Comparison of ENCODE assay signal across 18 cellular contexts in genomic region chr17:65407017-65407416, GRCh38.
DNase-seq lines count a peak whose midpoint lies in the region; ATAC-seq, FAIRE-seq and TF ChIP-seq lines count a peak whose summit lies in the region.
"Had no signal": no experiment of that assay in that cellular context is flagged by ENCODE, and none has a peak within 500 bp of the region (broad histone marks: within the 10 kb centered on the region; RNA-seq: fewer than 3 reads in every experiment).

No MANE protein-coding gene starts in this region.

- H3K4me1 ChIP-seq in HepG2 (ENCODE audit: insufficient read depth, low read length): no peaks in the 10 kb centered on the region
- no peaks in the 10 kb centered on the region for H3K4me1 ChIP-seq in right lobe of liver
- H3K4me1 ChIP-seq: Peyer's patch had no signal

- H4K20me1 ChIP-seq in HepG2 (ENCODE audit: insufficient read depth, low read length): no peaks in the 10 kb centered on the region

- TF ChIP-seq RAD21 in HepG2 (CRISPR knock-in tag; IDR thresholded peaks at IDR 0.05): no peak

- no peak for TF ChIP-seq CTCF in HepG2 (CRISPR knock-in tag; IDR thresholded peaks at IDR 0.05)
- TF ChIP-seq CTCF in right lobe of liver (IDR thresholded peaks at IDR 0.05): no peak
- no peak for TF ChIP-seq CTCF in foreskin fibroblast (IDR thresholded peaks at IDR 0.05; ENCODE audit: low read depth, low read length)

- no peak overlapping the region for H3K4me2 ChIP-seq in HepG2 (ENCODE audit: low read depth, low read length)

- DNase-seq in HepG2 (ENCODE audit: low spot score): no peak
- DNase-seq in right lobe of liver: no peak
- DNase-seq in amniotic epithelial cell (ENCODE audit: low read depth): peak; percentile 71
- DNase-seq in foreskin fibroblast: peak; percentile 45 to 74
- DNase-seq in HK-2 (ENCODE audit: unreplicated experiment): no peak
- no peak for DNase-seq in NCI-H2029 (lab: John Stamatoyannopoulos, UW)
- no peak for DNase-seq in activated CD8-positive, alpha-beta memory T cell treated with anti-CD3 and anti-CD28 coated beads, Interleukin-2, amount 10 ng/mL, durations not matched to agents 7 days and 5 days
- DNase-seq: CD4-positive, CD25-positive, alpha-beta regulatory T cell; EL; H7; NCI-H1048; NCI-H146; NCI-H2081 treated with DMSO at 0.1 percent for 48 hours; NCI-H510A treated with DMSO at 0.1 percent for 48 hours; Peyer's patch had no signal

- TF ChIP-seq POLR2A in HepG2 (IDR thresholded peaks at IDR 0.05; ENCODE audit: insufficient read depth in 1 of 2, low read depth in 2 of 2, low read length in 2 of 2) (no peak), right lobe of liver (IDR thresholded peaks at IDR 0.05) (no peak)

- H3K4me1 Mint-ChIP-seq in activated CD8-positive, alpha-beta memory T cell treated with anti-CD3 and anti-CD28 coated beads, Interleukin-2, amount 10 ng/mL, durations not matched to agents 7 days and 5 days: no peaks in the 10 kb centered on the region
- H3K4me1 Mint-ChIP-seq: B cell; CD4-positive, CD25-positive, alpha-beta regulatory T cell had no signal

- H3K4me3 Mint-ChIP-seq in activated CD8-positive, alpha-beta memory T cell treated with anti-CD3 and anti-CD28 coated beads, Interleukin-2, amount 10 ng/mL, durations not matched to agents 7 days and 5 days: no peak overlapping the region
- H3K4me3 Mint-ChIP-seq: B cell; CD4-positive, CD25-positive, alpha-beta regulatory T cell had no signal

- H3K9me3 Mint-ChIP-seq in activated CD8-positive, alpha-beta memory T cell treated with anti-CD3 and anti-CD28 coated beads, Interleukin-2, amount 10 ng/mL, durations not matched to agents 7 days and 5 days (ENCODE audit: low read depth): no peaks in the 10 kb centered on the region

- FAIRE-seq in HepG2 (lab: Jason Lieb, UNC): no peak
- FAIRE-seq: A204.1 had no signal

- in situ Hi-C loops in HepG2 (cut with HindIII; ENCODE audit: extremely low pct_ligation_motif_present, low pct_unique_long_range_greater_than_20kb): no loop called here

- intact Hi-C loops in HepG2 (cut with micrococcal nuclease; ENCODE audit: unreplicated experiment) (no loop called here), right lobe of liver (cut with DNase I) (no loop called here)

- no peak overlapping the region for H3K27ac Mint-ChIP-seq in activated CD8-positive, alpha-beta memory T cell treated with anti-CD3 and anti-CD28 coated beads, Interleukin-2, amount 10 ng/mL, durations not matched to agents 7 days and 5 days
- H3K27ac Mint-ChIP-seq: B cell had no signal

- no peaks in the 10 kb centered on the region for H3K79me2 ChIP-seq in HepG2 (ENCODE audit: insufficient read depth, low read length)

- H3K9ac ChIP-seq in HepG2 (ENCODE audit: insufficient read depth, low read depth, low read length): no peak overlapping the region

- BruUV-seq in HepG2 (replicated peaks; lab: Mats Ljungman, UMichigan): no TSS peak

- POLR2A ChIA-PET in HepG2 (lab: Yijun Ruan, JAX): no interaction called here

- CTCF ChIA-PET in HepG2 (lab: Yijun Ruan, JAX; ENCODE audit: low intra/inter-chr PET ratio, low total read pairs): no interaction called here
- CTCF ChIA-PET in activated CD8-positive, alpha-beta memory T cell treated with anti-CD3 and anti-CD28 coated beads, Interleukin-2, amount 10 ng/mL, durations not matched to agents 7 days and 5 days (lab: Charles Lee): no interaction called here

- H3K4me3 ChIP-seq in HepG2 (replicated peaks in 1 of 3; ENCODE audit: insufficient read depth in 1 of 3, low read depth in 2 of 3, low read length in 3 of 3) (no peak overlapping the region), right lobe of liver (no peak overlapping the region), foreskin fibroblast (ENCODE audit: low read depth in 1 of 2, low read length in 2 of 2) (no peak overlapping the region)
- H3K4me3 ChIP-seq: Peyer's patch had no signal

- H2AFZ ChIP-seq in HepG2 (ENCODE audit: low read length): no peak overlapping the region

- H3K9me3 ChIP-seq in HepG2 (ENCODE audit: low read length) (no peaks in the 10 kb centered on the region), right lobe of liver (no peaks in the 10 kb centered on the region)

- H3K36me3 Mint-ChIP-seq in activated CD8-positive, alpha-beta memory T cell treated with anti-CD3 and anti-CD28 coated beads, Interleukin-2, amount 10 ng/mL, durations not matched to agents 7 days and 5 days: no peaks in the 10 kb centered on the region
- H3K36me3 Mint-ChIP-seq: CD4-positive, CD25-positive, alpha-beta regulatory T cell had no signal

- 48% methylated on average over 4 of the region's 4 CpGs for WGBS in HepG2 (ENCODE audit: low lambda C conversion rate)
- WGBS in right lobe of liver (ENCODE audit: insufficient coverage, low coverage, low lambda C conversion rate, missing lambda C conversion rate): 49% methylated on average over 4 of the region's 4 CpGs

- peaks cover 0 to 5% of the 10 kb centered on the region in 2 experiments; a peak in 1 of 5 replicates for H3K27me3 ChIP-seq in HepG2 (ENCODE audit: control insufficient read depth in 1 of 2, insufficient read depth in 2 of 2, low read length in 2 of 2)
- H3K27me3 ChIP-seq in right lobe of liver: no peaks in the 10 kb centered on the region
- H3K27me3 ChIP-seq: Peyer's patch had no signal

- no peak for ATAC-seq in HepG2
- no peak for ATAC-seq in right lobe of liver
- no peak for ATAC-seq in activated CD8-positive, alpha-beta memory T cell treated with anti-CD3 and anti-CD28 coated beads, Interleukin-2, amount 10 ng/mL, durations not matched to agents 7 days and 5 days
- ATAC-seq: Right ventricle myocardium inferior had no signal

- H3K36me3 ChIP-seq in HepG2 (replicated peaks in 1 of 2; ENCODE audit: control insufficient read depth in 1 of 2, insufficient read depth in 2 of 2, low read length in 2 of 2) (no peaks in the 10 kb centered on the region), right lobe of liver (no peaks in the 10 kb centered on the region)
- H3K36me3 ChIP-seq: Peyer's patch had no signal

- peaks cover 11% of the 10 kb centered on the region for H3K27me3 Mint-ChIP-seq in activated CD8-positive, alpha-beta memory T cell treated with anti-CD3 and anti-CD28 coated beads, Interleukin-2, amount 10 ng/mL, durations not matched to agents 7 days and 5 days

- H3K27ac ChIP-seq in HepG2 (ENCODE audit: extremely low read length, insufficient read depth, low read length) (no peak overlapping the region), right lobe of liver (no peak overlapping the region)
- H3K27ac ChIP-seq: Peyer's patch had no signal

- TF ChIP-seq EP300 in HepG2 (IDR thresholded peaks at IDR 0.05; ENCODE audit: low read depth in 2 of 2, low read length in 2 of 2): no peak
- TF ChIP-seq EP300 in HepG2 (CRISPR knock-in tag; IDR thresholded peaks at IDR 0.05; ENCODE audit: borderline replicate concordance): no peak

TF ChIP-seq in HepG2, 621 proteins besides CTCF, POLR2A, EP300 and RAD21:
- TF ChIP-seq ZNF558 (CRISPR knock-in tag; IDR thresholded peaks at IDR 0.05; ENCODE audit: borderline replicate concordance) (no peak), CEBPB (IDR thresholded peaks at IDR 0.05; ENCODE audit: borderline replicate concordance, low read depth, low read length) (0 out of 2 replicates have a peak, but pooled peaks have one; percentile 26), ARNT2 (CRISPR knock-in tag; IDR thresholded peaks at IDR 0.05; ENCODE audit: low read depth) (no peak)

Comparison
In these comparisons a context has a peak if more than half of its experiments do, and no peak if none do; other contexts are left out.
1. DNase-seq: peak in amniotic epithelial cell (single experiment) and foreskin fibroblast (2 of 2); none in HepG2 (single experiment), right lobe of liver (0 of 3), HK-2 (single experiment), NCI-H2029 (single experiment) and activated CD8-positive, alpha-beta memory T cell treated with anti-CD3 and anti-CD28 coated beads, Interleukin-2, amount 10 ng/mL, durations not matched to agents 7 days and 5 days (single experiment).